In genomic region chr5:53430618-53431252, GRCh38 we compare ENCODE assay signal across 8 cellular contexts. TPM values are rescaled to one million over a fixed set of nuclear protein-coding genes. Genes with fewer than 3 reads are reported as not detected.
DNase-seq lines count a peak whose midpoint lies in the region; ATAC-seq, FAIRE-seq and TF ChIP-seq lines count a peak whose summit lies in the region.

No MANE protein-coding gene starts in this region.

- no peaks in the 10 kb centered on the region for H3K36me3 ChIP-seq in WERI-Rb-1
- no peaks in the 10 kb centered on the region for H3K36me3 ChIP-seq in naive thymus-derived CD4-positive, alpha-beta T cell (ENCODE audit: control insufficient read depth in 2 of 3, insufficient read depth in 3 of 3, low read length in 3 of 3)

- H3K9me3 Mint-ChIP-seq in naive thymus-derived CD4-positive, alpha-beta T cell: no peaks in the 10 kb centered on the region
- no peaks in the 10 kb centered on the region for H3K9me3 Mint-ChIP-seq in stimulated activated memory B cell treated with anti-CD40 and anti-IgM and Interleukin-4, amounts not matched to agents 10 μg/mL and 1 μg/mL and 100 μg/mL, for 72 hours

- FAIRE-seq in GM12891 (lab: Jason Lieb, UNC): no peak

- H3K27me3 Mint-ChIP-seq in naive thymus-derived CD4-positive, alpha-beta T cell: peaks cover 6 to 28% (median 13%) of the 10 kb centered on the region in 5 donors
- H3K27me3 Mint-ChIP-seq in stimulated activated memory B cell treated with anti-CD40 and anti-IgM and Interleukin-4, amounts not matched to agents 10 μg/mL and 1 μg/mL and 100 μg/mL, for 72 hours: peaks cover 12% of the 10 kb centered on the region

- no peak overlapping the region for H3K4me3 Mint-ChIP-seq in naive thymus-derived CD4-positive, alpha-beta T cell
- no peak overlapping the region for H3K4me3 Mint-ChIP-seq in stimulated activated memory B cell treated with anti-CD40 and anti-IgM and Interleukin-4, amounts not matched to agents 10 μg/mL and 1 μg/mL and 100 μg/mL, for 72 hours

- H3K27ac ChIP-seq in 22Rv1: no peak overlapping the region
- H3K27ac ChIP-seq in WERI-Rb-1: no peak overlapping the region
- H3K27ac ChIP-seq in naive thymus-derived CD4-positive, alpha-beta T cell (ENCODE audit: low read depth, low read length): no peak overlapping the region

- TF ChIP-seq CTCF in 22Rv1 (IDR thresholded peaks at IDR 0.05): peak; percentile 63
- TF ChIP-seq CTCF in WERI-Rb-1 (IDR thresholded peaks at IDR 0.05; ENCODE audit: low read depth, low read length): peak; percentile 37; the same call in 1 of the 2 replicates

- no peaks in the 10 kb centered on the region for H3K4me1 Mint-ChIP-seq in naive thymus-derived CD4-positive, alpha-beta T cell
- no peaks in the 10 kb centered on the region for H3K4me1 Mint-ChIP-seq in stimulated activated memory B cell treated with anti-CD40 and anti-IgM and Interleukin-4, amounts not matched to agents 10 μg/mL and 1 μg/mL and 100 μg/mL, for 72 hours

- no peaks in the 10 kb centered on the region for H3K9me3 ChIP-seq in WERI-Rb-1 (ENCODE audit: severe bottlenecking)
- no peaks in the 10 kb centered on the region for H3K9me3 ChIP-seq in naive thymus-derived CD4-positive, alpha-beta T cell (ENCODE audit: control insufficient read depth in 2 of 3, low read length in 3 of 3)

- POLR2A ChIA-PET in naive thymus-derived CD4-positive, alpha-beta T cell (lab: Charles Lee): no interaction called here

- no peak overlapping the region for H3K27ac Mint-ChIP-seq in naive thymus-derived CD4-positive, alpha-beta T cell
- no peak overlapping the region for H3K27ac Mint-ChIP-seq in stimulated activated memory B cell treated with anti-CD40 and anti-IgM and Interleukin-4, amounts not matched to agents 10 μg/mL and 1 μg/mL and 100 μg/mL, for 72 hours

- no peak for ATAC-seq in naive thymus-derived CD4-positive, alpha-beta T cell
- ATAC-seq in stimulated activated memory B cell treated with anti-CD40 and anti-IgM and Interleukin-4, amounts not matched to agents 10 μg/mL and 1 μg/mL and 100 μg/mL, for 72 hours: no peak

- no peaks in the 10 kb centered on the region for H3K36me3 Mint-ChIP-seq in naive thymus-derived CD4-positive, alpha-beta T cell
- no peaks in the 10 kb centered on the region for H3K36me3 Mint-ChIP-seq in stimulated activated memory B cell treated with anti-CD40 and anti-IgM and Interleukin-4, amounts not matched to agents 10 μg/mL and 1 μg/mL and 100 μg/mL, for 72 hours

- CTCF ChIA-PET in naive thymus-derived CD4-positive, alpha-beta T cell (lab: Charles Lee): no interaction called here

- no peak for TF ChIP-seq POLR2A in GM12891 (IDR thresholded peaks at IDR 0.05; ENCODE audit: low read depth, low read length)

- no peaks in the 10 kb centered on the region for H3K4me1 ChIP-seq in naive thymus-derived CD4-positive, alpha-beta T cell (ENCODE audit: control insufficient read depth in 2 of 2, insufficient read depth in 2 of 2, low read length in 2 of 2)

- peak; percentile 87 for DNase-seq in HCEC 1CT
- DNase-seq in WERI-Rb-1: no peak
- peak; percentile 34 for DNase-seq in hepatic stellate cell (ENCODE audit: low spot score)
- no peak for DNase-seq in GM12891 (ENCODE audit: insufficient read length, low spot score)
- DNase-seq in naive thymus-derived CD4-positive, alpha-beta T cell: no peak
- no peak for DNase-seq in occipital lobe (lab: John Stamatoyannopoulos, UW)

- H3K4me3 ChIP-seq in WERI-Rb-1 (ENCODE audit: low read depth, low read length): no peak overlapping the region
- H3K4me3 ChIP-seq in naive thymus-derived CD4-positive, alpha-beta T cell (ENCODE audit: low read length): no peak overlapping the region

- H3K27me3 ChIP-seq in WERI-Rb-1 (ENCODE audit: insufficient read depth, low read depth, severe bottlenecking): no peaks in the 10 kb centered on the region
- H3K27me3 ChIP-seq in naive thymus-derived CD4-positive, alpha-beta T cell (ENCODE audit: control insufficient read depth in 2 of 2, insufficient read depth in 2 of 2, low read length in 2 of 2): no peaks in the 10 kb centered on the region

- intact Hi-C loops in naive thymus-derived CD4-positive, alpha-beta T cell (cut with micrococcal nuclease): no loop called here

TF ChIP-seq in GM12891, 5 proteins besides CTCF, POLR2A, EP300 and RAD21:
- TF ChIP-seq PAX5 (IDR thresholded peaks at IDR 0.05; ENCODE audit: insufficient read depth, low read length, severe bottlenecking) (no peak), POU2F2 (IDR thresholded peaks at IDR 0.05; ENCODE audit: low read depth, low read length) (no peak), SPI1 (IDR thresholded peaks at IDR 0.05; ENCODE audit: low read depth, low read length) (no peak), POLR2AphosphoS5 (IDR thresholded peaks at IDR 0.05; ENCODE audit: low read depth, low read length) (no peak), TAF1 (IDR thresholded peaks at IDR 0.05; ENCODE audit: low read depth, low read length) (no peak)

RNA-seq across cellular contexts. Expression of gene FST, which starts 49.7 kb away (rescaled TPM):
- polyA plus RNA-seq in GM12891 (2012; ENCODE audit: low read depth, missing spikeins): not detected
- total RNA-seq in naive thymus-derived CD4-positive, alpha-beta T cell: 1 to 10 TPM in 2 of 5 experiments, under 1 TPM in 2, not detected in 1; 0.34 to 1.1 (median 1.0) TPM
- 1 to 10 TPM in 1 of 2 donors, under 1 TPM in 1; 0.55 to 1.9 TPM for polyA plus RNA-seq in naive thymus-derived CD4-positive, alpha-beta T cell
- 3.0 TPM for total RNA-seq in occipital lobe

Comparison
In these comparisons a context has a peak if more than half of its experiments do, and no peak if none do; other contexts are left out.
1. DNase-seq: peak in HCEC 1CT (single experiment) and hepatic stellate cell (single experiment); none in WERI-Rb-1 (single experiment), GM12891 (single experiment), naive thymus-derived CD4-positive, alpha-beta T cell (0 of 9) and occipital lobe (single experiment).